Comparison of ENCODE assay signal across 34 cellular contexts in the genomic region with DNA sequence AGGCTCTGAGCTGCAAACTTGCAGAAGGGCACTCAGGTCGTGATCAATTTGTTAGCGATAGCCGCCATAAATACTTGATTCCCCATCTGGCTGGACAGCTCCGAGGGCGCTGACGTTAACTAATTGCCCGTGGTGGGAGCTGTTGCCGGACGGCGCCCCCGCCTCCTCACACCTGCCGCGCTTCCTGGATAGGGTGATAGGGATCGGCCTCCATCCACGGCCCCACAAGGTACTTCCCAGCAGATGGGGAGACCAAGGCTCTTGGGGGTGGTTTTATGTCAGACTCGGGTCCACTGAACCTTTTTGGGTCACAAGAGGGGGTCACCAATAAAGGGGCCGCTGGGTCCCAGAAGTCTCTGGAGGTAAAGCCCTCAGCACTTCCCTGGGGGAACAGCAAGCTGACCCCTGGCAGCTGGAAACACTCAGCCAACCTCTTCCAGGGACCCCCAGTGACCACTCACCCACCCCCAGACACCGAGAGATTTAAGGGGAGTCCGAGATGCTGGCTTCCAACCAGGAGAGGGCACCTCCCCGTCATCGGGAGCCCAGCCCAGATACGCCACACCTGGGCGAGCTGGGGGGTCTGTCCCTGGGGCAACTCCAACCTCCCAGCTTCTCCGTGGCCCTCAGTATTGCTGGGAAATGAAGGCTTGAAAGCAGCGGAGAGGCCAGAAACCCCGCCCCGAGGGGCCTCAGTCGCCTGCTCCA.
"Had no signal": no experiment of that assay in that cellular context is flagged by ENCODE, and none has a peak within 500 bp of the region (broad histone marks: within the 10 kb centered on the region; RNA-seq: fewer than 3 reads in every experiment).

No MANE protein-coding gene starts in this region.

- H3K36me3 ChIP-seq: ascending aorta, Peyer's patch had no signal

- H3K27ac ChIP-seq: ascending aorta, Peyer's patch, VCaP had no signal

- H3K4me3 Mint-ChIP-seq: activated CD4-positive, alpha-beta memory T cell treated with anti-CD3 and anti-CD28 coated beads, Interleukin-2, amount 10 ng/mL, durations not matched to agents 7 days and 5 days; activated CD8-positive, alpha-beta memory T cell treated with anti-CD3 and anti-CD28 coated beads, Interleukin-2, amount 10 ng/mL, durations not matched to agents 7 days and 5 days; activated naive CD8-positive, alpha-beta T cell treated with anti-CD3 and anti-CD28 coated beads for 36 hours; activated T-cell treated with anti-CD3 and anti-CD28 coated beads, Interleukin-2, amount 50 U/mL, for 72 hours; activated T-helper 17 cell treated with anti-CD3 and anti-CD28 coated beads, Interleukin-2, amount 50 U/mL, for 72 hours; IgD-negative memory B cell had no signal

- H3K9me3 ChIP-seq: ascending aorta, Peyer's patch had no signal

- ATAC-seq: activated CD8-positive, alpha-beta memory T cell treated with anti-CD3 and anti-CD28 coated beads, Interleukin-2, amount 10 ng/mL, durations not matched to agents 7 days and 5 days; activated T-cell treated with anti-CD3 and anti-CD28 coated beads, Interleukin-2, amount 50 U/mL, for 72 hours; activated T-helper 17 cell treated with anti-CD3 and anti-CD28 coated beads, Interleukin-2, amount 50 U/mL, for 72 hours; PC-3 had no signal

- H3K4me3 ChIP-seq: ascending aorta, Peyer's patch had no signal

- H3K27me3 Mint-ChIP-seq: activated CD4-positive, alpha-beta memory T cell treated with anti-CD3 and anti-CD28 coated beads, Interleukin-2, amount 10 ng/mL, durations not matched to agents 7 days and 5 days; activated CD8-positive, alpha-beta memory T cell treated with anti-CD3 and anti-CD28 coated beads, Interleukin-2, amount 10 ng/mL, durations not matched to agents 7 days and 5 days; IgD-negative memory B cell had no signal

- H3K27ac Mint-ChIP-seq: activated CD4-positive, alpha-beta memory T cell treated with anti-CD3 and anti-CD28 coated beads, Interleukin-2, amount 10 ng/mL, durations not matched to agents 7 days and 5 days; activated CD8-positive, alpha-beta memory T cell treated with anti-CD3 and anti-CD28 coated beads, Interleukin-2, amount 10 ng/mL, durations not matched to agents 7 days and 5 days; activated naive CD8-positive, alpha-beta T cell treated with anti-CD3 and anti-CD28 coated beads for 36 hours; activated T-cell treated with anti-CD3 and anti-CD28 coated beads, Interleukin-2, amount 50 U/mL, for 72 hours; activated T-helper 17 cell treated with anti-CD3 and anti-CD28 coated beads, Interleukin-2, amount 50 U/mL, for 72 hours; IgD-negative memory B cell had no signal

- H3K27me3 ChIP-seq: ascending aorta, Peyer's patch had no signal

- H3K4me1 Mint-ChIP-seq: activated CD4-positive, alpha-beta memory T cell treated with anti-CD3 and anti-CD28 coated beads, Interleukin-2, amount 10 ng/mL, durations not matched to agents 7 days and 5 days; activated CD8-positive, alpha-beta memory T cell treated with anti-CD3 and anti-CD28 coated beads, Interleukin-2, amount 10 ng/mL, durations not matched to agents 7 days and 5 days; activated naive CD8-positive, alpha-beta T cell treated with anti-CD3 and anti-CD28 coated beads for 36 hours had no signal

- H3K36me3 Mint-ChIP-seq: activated naive CD8-positive, alpha-beta T cell treated with anti-CD3 and anti-CD28 coated beads for 36 hours; IgD-negative memory B cell had no signal

- DNase-seq: activated CD4-positive, alpha-beta memory T cell treated with anti-CD3 and anti-CD28 coated beads, Interleukin-2, amount 10 ng/mL, durations not matched to agents 7 days and 5 days; activated CD4-positive, alpha-beta T cell treated with anti-CD3 and anti-CD28 coated beads for 1 hour; activated CD4-positive, alpha-beta T cell treated with anti-CD3 and anti-CD28 coated beads for 48 hours; activated CD4-positive, CD25-positive, alpha-beta regulatory T cell; activated CD8-positive, alpha-beta memory T cell treated with anti-CD3 and anti-CD28 coated beads for 24 hours; activated CD8-positive, alpha-beta memory T cell treated with anti-CD3 and anti-CD28 coated beads, Interleukin-2, amount 10 ng/mL, durations not matched to agents 7 days and 5 days; activated effector memory CD4-positive, alpha-beta T cell treated with anti-CD3 and anti-CD28 coated beads, Interleukin-2, amount 50 U/mL, for 16 hours; activated naive CD4-positive, alpha-beta T cell; activated naive CD4-positive, alpha-beta T cell treated with anti-CD3 and anti-CD28 coated beads, Interleukin-2, amount 50 U/mL, for 16 hours; activated naive CD8-positive, alpha-beta T cell treated with anti-CD3 and anti-CD28 coated beads for 36 hours; activated T-cell treated with anti-CD3 and anti-CD28 coated beads, Interleukin-2, amount 50 U/mL, for 1 hour; activated T-cell treated with anti-CD3 and anti-CD28 coated beads, Interleukin-2, amount 50 U/mL, for 72 hours; amniotic stem cell; Karpas-422; KBM-7; NCI-H1105; NCI-H1417 treated with DMSO at 0.1 percent for 48 hours; NCI-H187 treated with DMSO at 0.1 percent for 48 hours; NCI-H2081 treated with DMSO at 0.1 percent for 48 hours; NCI-H226; NCI-H446 treated with DMSO at 0.1 percent for 48 hours; NCI-H524; NCI-H69; NK-92 treated with Interleukin-12 subunit alpha and Interleukin-12 subunit beta, amount 100 ng/mL, for 24 hours; PC-3; Peyer's patch; RPMI8226; SW 1271; T-helper 2 cell; T-helper 9 cell had no signal

- H3K4me1 ChIP-seq: ascending aorta, Peyer's patch had no signal
